ENCODE assay signal across 25 cellular contexts in the genomic region with DNA sequence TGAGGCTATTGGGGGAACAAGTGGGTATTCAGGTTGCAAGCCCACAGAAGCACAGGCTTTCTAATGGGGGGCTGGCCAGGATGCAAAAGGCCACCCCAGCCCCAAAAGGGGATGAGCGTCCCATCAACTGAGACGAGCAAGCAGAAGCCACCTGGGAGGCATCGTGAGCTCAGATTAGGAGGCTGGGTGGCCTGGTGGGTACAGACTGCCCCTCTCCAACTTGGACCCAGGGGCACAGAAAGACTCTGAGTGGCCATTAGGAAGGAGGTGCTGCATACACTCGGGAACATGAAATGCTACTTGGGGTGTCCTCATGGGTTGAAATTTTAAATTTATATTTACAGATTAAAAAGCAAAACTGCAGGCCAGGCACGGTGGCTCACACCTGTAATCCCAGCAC.
"Had no signal": no experiment of that assay in that cellular context is flagged by ENCODE, and none has a peak within 500 bp of the region (broad histone marks: within the 10 kb centered on the region; RNA-seq: fewer than 3 reads in every experiment).

No MANE protein-coding gene starts in this region.

- ATAC-seq: gastrocnemius medialis; heart left ventricle; left lobe of liver; naive thymus-derived CD4-positive, alpha-beta T cell; pancreas; sciatic nerve; stimulated activated effector memory CD8-positive, alpha-beta T cell treated with anti-CD3 and anti-CD28 coated beads, Interleukin-12 subunit alpha, Interleukin-12 subunit beta, amount 100 ng/mL, for 72 hours; stimulated activated naive CD8-positive, alpha-beta T cell treated with anti-CD3 and anti-CD28 coated beads, Interleukin-15, Interleukin-2, amounts not matched to agents 100 U/mL and 50 U/mL, for 24 hours had no signal

- H3K27me3 Mint-ChIP-seq: naive thymus-derived CD4-positive, alpha-beta T cell; type B pancreatic cell had no signal

- H3K9me3 Mint-ChIP-seq: mesothelial cell of epicardium; naive thymus-derived CD4-positive, alpha-beta T cell; nephron; stimulated activated effector memory CD8-positive, alpha-beta T cell treated with anti-CD3 and anti-CD28 coated beads, Interleukin-12 subunit alpha, Interleukin-12 subunit beta, amount 100 ng/mL, for 72 hours; type B pancreatic cell had no signal

- H3K4me3 Mint-ChIP-seq: mesothelial cell of epicardium; naive thymus-derived CD4-positive, alpha-beta T cell; nephron; stimulated activated effector memory CD8-positive, alpha-beta T cell treated with anti-CD3 and anti-CD28 coated beads, Interleukin-12 subunit alpha, Interleukin-12 subunit beta, amount 100 ng/mL, for 72 hours; type B pancreatic cell had no signal

- H3K27ac Mint-ChIP-seq: mesothelial cell of epicardium; nephron; stimulated activated effector memory CD8-positive, alpha-beta T cell treated with anti-CD3 and anti-CD28 coated beads, Interleukin-12 subunit alpha, Interleukin-12 subunit beta, amount 100 ng/mL, for 72 hours; type B pancreatic cell had no signal

- H3K36me3 ChIP-seq: gastrocnemius medialis, pancreas had no signal

- H3K27me3 ChIP-seq: dorsolateral prefrontal cortex, gastrocnemius medialis, heart left ventricle, hepatocyte, pancreas, testis, tibial artery had no signal

- H3K4me1 ChIP-seq: pancreas had no signal

- DNase-seq: dorsolateral prefrontal cortex; effector CD4-positive, alpha-beta T cell; foreskin fibroblast; gastrocnemius medialis; heart left ventricle; kidney; mesenchymal stem cell; naive thymus-derived CD4-positive, alpha-beta T cell; occipital lobe; pancreas; stimulated activated CD4-positive, alpha-beta T cell treated with anti-CD3 and anti-CD28 coated beads, Interleukin-12 subunit alpha, Interleukin-12 subunit beta, amount 100 ng/mL, for 4 hours; stimulated activated CD4-positive, alpha-beta T cell treated with anti-CD3 and anti-CD28 coated beads, Interleukin-1b, Interleukin-23, amount 100 ng/mL, for 48 hours; stimulated activated CD4-positive, alpha-beta T cell treated with anti-CD3 and anti-CD28 coated beads, Interleukin-4, amount 100 ng/mL, for 1 hour; stimulated activated naive CD8-positive, alpha-beta T cell treated with anti-CD3 and anti-CD28 coated beads, Interleukin-15, Interleukin-2, amounts not matched to agents 100 U/mL and 50 U/mL, for 24 hours; substantia nigra; testis; tibial artery had no signal

- H3K27ac ChIP-seq: dorsolateral prefrontal cortex, gastrocnemius medialis, heart left ventricle, hepatocyte, pancreas, tibial artery had no signal

- H3K4me3 ChIP-seq: dorsolateral prefrontal cortex, gastrocnemius medialis, heart left ventricle, hepatocyte, pancreas, smooth muscle cell, testis, tibial artery had no signal

- H3K9me3 ChIP-seq: gastrocnemius medialis, heart left ventricle, pancreas, testis, tibial artery had no signal
